Comparison of ENCODE assay signal across 1 cellular context in the genomic region with DNA sequence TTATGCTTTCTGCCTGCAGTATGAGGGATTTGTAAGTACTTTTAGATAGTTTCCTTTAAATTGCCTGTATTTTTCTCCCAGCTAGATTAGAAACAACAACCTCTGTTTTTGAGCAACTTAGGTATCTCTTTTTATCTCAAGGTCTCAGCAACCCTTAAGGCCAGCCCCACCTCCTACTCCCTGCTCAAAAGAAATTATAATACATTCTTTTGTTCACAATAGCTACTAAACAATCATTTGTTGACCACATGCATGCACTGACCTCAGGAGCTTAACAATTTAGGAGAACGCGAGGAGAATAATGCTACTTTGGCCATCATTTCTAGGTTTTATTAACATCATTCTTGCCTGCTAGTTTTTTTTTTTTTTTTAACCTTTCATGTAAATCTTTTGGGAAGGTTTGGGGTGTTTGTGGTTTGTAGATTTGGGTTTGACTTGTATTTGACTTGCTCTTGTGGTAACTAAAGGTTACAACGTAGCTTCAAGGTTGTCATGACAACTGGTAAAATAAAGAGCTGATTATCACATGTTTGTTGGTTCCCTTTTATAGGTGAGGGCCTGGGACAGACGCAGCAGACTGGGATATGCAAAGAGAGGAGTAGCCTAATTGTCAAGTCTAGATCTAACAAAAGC.
A peak's percentile ranks its signal among the peaks of the same experiment; 100 is the strongest.
TF ChIP-seq lines count a peak whose summit lies in the region.

No MANE protein-coding gene starts in this region.

TF ChIP-seq in K562, 482 proteins besides CTCF, POLR2A, EP300 and RAD21 (continued from another document):
- TF ChIP-seq, protein P1, sequence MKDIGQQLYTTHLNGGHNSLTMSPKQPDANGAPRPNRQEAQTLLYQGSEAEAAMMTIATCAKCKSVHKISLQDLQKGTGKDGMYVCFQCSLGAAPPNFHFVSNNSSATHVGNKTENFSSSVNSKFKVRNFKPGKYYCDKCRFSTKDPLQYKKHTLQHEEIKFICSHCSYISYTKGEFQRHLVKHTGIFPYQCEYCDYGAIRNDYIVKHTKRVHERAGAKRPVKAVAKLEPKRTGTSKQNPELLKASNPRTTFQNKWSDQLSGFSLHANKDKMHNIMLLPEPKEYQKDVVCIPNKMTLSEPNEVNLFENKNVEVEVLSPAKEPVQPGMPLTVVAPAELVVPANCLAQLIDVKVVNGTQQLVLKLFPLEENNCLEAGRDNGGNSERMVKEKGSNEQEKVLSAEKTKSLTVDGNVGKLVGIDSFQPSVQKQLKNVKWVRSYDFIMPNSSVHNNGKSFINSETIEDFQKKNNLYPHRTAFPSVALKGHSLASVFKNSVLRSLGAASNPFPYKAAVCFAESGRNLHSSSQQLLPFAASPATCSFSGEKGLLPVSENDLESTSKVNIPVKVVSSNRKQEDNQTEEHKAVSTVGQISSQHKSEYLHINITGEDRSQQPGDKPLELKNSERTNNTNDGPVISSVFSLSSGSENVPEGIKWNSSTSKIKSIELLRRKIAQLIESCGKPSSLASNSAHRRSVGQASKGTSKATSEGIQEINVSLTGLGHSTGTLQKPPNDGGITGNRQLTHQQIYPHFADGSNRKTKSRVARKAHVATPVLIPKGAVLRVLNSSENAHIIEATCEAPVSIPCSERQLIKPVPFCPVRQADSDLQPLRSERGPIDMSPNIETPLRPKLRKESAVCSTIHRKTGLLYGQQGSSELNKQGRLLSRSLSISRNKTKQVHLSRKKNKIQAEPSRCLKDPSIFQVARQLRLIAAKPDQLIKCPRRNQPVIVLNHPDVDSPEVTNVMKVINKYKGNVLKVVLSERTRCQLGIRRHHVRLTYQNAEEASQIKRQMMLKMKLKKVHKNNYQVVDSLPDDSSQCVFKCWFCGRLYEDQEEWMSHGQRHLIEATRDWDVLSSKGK (CRISPR knock-in tag; IDR thresholded peaks at IDR 0.05) = no peak
- TF ChIP-seq CGGBP1 (CRISPR knock-in tag; IDR thresholded peaks at IDR 0.05) (no peak), TCFL5 (CRISPR knock-in tag; conservative IDR thresholded peaks at IDR 0.05) (no peak), HMBOX1 (IDR thresholded peaks at IDR 0.05) (peak; percentile 59), PKNOX1 (IDR thresholded peaks at IDR 0.05) (0 out of 2 replicates have a peak, but pooled peaks have one; percentile 21), ZFP36 (IDR thresholded peaks at IDR 0.05; ENCODE audit: low read depth, low read length, partially characterized antibody) (no peak), DPF2 (IDR thresholded peaks at IDR 0.05) (peak; percentile 22; the same call in 1 of the 2 replicates), LEF1 (IDR thresholded peaks at IDR 0.05) (0 out of 2 replicates have a peak, but pooled peaks have one; percentile 33), ZNF384 (IDR thresholded peaks at IDR 0.05; ENCODE audit: low read depth, low read length) (peak; percentile 69), PREB (CRISPR knock-in tag; IDR thresholded peaks at IDR 0.05) (0 out of 2 replicates have a peak, but pooled peaks have one; percentile 30), SMARCA4 (IDR thresholded peaks at IDR 0.05) (peak; percentile 19; the same call in 1 of the 2 replicates), RCOR1 (IDR thresholded peaks at IDR 0.05; ENCODE audit: borderline replicate concordance in 1 of 2, low read depth in 2 of 2, low read length in 2 of 2) (peak in 1 of 2 experiments; percentile 31; a peak in 1 of 4 replicates)
- TF ChIP-seq, protein P2, sequence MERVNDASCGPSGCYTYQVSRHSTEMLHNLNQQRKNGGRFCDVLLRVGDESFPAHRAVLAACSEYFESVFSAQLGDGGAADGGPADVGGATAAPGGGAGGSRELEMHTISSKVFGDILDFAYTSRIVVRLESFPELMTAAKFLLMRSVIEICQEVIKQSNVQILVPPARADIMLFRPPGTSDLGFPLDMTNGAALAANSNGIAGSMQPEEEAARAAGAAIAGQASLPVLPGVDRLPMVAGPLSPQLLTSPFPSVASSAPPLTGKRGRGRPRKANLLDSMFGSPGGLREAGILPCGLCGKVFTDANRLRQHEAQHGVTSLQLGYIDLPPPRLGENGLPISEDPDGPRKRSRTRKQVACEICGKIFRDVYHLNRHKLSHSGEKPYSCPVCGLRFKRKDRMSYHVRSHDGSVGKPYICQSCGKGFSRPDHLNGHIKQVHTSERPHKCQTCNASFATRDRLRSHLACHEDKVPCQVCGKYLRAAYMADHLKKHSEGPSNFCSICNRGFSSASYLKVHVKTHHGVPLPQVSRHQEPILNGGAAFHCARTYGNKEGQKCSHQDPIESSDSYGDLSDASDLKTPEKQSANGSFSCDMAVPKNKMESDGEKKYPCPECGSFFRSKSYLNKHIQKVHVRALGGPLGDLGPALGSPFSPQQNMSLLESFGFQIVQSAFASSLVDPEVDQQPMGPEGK (CRISPR knock-in tag; IDR thresholded peaks at IDR 0.05; ENCODE audit: borderline replicate concordance) = no peak
